9 cellular contexts compared by ENCODE assay signal in the genomic region with DNA sequence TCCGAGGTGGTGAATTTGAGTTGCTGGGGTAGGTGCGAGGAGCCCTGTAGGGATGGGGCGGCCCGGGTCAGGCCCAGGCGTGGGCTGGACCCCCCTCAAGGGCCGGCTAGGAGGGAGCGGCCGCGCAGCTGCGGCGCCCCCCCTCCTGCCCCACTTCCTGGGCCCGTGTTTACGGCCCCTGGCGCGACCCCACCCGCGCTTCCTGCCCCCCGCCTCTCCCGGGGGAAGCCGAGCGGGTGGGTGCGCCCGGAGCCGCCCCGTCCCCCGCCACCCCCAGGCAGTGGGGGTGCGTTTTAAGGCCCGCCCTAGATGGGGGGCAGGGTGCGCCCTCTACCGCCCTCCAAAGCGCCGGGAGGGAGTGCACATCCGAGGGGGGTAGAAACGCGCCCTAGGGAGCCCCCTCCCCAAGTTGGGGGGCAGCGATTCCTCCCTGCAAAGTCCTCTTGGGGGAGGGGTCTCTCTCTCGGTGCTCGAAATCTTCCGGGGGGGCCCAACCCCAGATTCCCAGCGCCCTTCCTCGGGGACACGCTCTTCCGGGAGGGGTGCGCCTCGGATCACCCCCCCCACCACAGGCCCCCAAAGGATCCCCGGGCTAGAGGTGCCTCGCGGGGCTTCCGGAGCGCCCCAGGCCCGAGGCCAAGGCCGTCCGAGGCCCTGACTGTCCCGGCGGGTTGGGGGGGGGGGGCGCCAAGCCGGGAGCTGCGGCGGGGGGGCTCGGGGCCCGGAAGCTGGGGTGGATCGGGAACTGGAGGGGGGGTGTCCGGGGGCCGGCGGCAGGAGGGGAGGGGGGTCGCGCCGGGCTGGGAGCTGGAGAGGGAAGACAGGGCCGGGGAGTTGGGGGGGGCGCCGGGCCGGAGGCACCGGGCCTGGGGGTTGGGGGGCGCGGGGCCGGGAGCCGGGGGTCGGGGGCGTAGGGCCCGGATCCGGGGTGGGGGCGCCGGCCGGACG. TPM values are rescaled to one million over a fixed set of nuclear protein-coding genes. Genes with fewer than 3 reads are reported as not detected.
DNase-seq lines count a peak whose midpoint lies in the region; ATAC-seq and TF ChIP-seq lines count a peak whose summit lies in the region.
"Had no signal": no experiment of that assay in that cellular context is flagged by ENCODE, and none has a peak within 500 bp of the region (broad histone marks: within the 10 kb centered on the region; RNA-seq: fewer than 3 reads in every experiment).

No MANE protein-coding gene starts in this region.

- peaks cover 38% of the 10 kb centered on the region for H3K36me3 ChIP-seq in effector memory CD4-positive, alpha-beta T cell (ENCODE audit: control insufficient read depth, insufficient read depth, low read length)

- peak overlapping the region; percentile 82 for H3K4me3 Mint-ChIP-seq in activated CD4-positive, alpha-beta memory T cell treated with anti-CD3 and anti-CD28 coated beads for 36 hours
- H3K4me3 Mint-ChIP-seq in mesothelial cell of epicardium, result peak overlapping the region; percentile 76

- H3K36me3 Mint-ChIP-seq in activated CD4-positive, alpha-beta memory T cell treated with anti-CD3 and anti-CD28 coated beads for 36 hours, result peaks cover 29% of the 10 kb centered on the region
- H3K36me3 Mint-ChIP-seq in mesothelial cell of epicardium, result peaks cover 8% of the 10 kb centered on the region

- H3K9me3 ChIP-seq in effector memory CD4-positive, alpha-beta T cell (ENCODE audit: control insufficient read depth, low read length), result no peaks in the 10 kb centered on the region

- no peaks in the 10 kb centered on the region for H3K27me3 ChIP-seq in effector memory CD4-positive, alpha-beta T cell (replicated peaks; ENCODE audit: control insufficient read depth, insufficient read depth, low read length, poor library complexity, severe bottlenecking)

- peak overlapping the region; percentile 87 for H3K27ac ChIP-seq in C4-2B
- peak overlapping the region; percentile 74 for H3K27ac ChIP-seq in effector memory CD4-positive, alpha-beta T cell (ENCODE audit: insufficient read depth, low read length, poor library complexity, severe bottlenecking)

- TF ChIP-seq CTCF in C4-2B (conservative IDR thresholded peaks at IDR 0.05) (no peak), mesothelial cell of epicardium (IDR thresholded peaks at IDR 0.05; ENCODE audit: unreplicated experiment) (no peak)

- H3K27ac Mint-ChIP-seq in activated CD4-positive, alpha-beta memory T cell treated with anti-CD3 and anti-CD28 coated beads for 36 hours, result peak overlapping the region; percentile 90
- peak overlapping the region; percentile 87 for H3K27ac Mint-ChIP-seq in mesothelial cell of epicardium

- peak; percentile 72 for DNase-seq in activated CD4-positive, alpha-beta memory T cell treated with anti-CD3 and anti-CD28 coated beads for 36 hours
- peak; percentile 51 to 60 (median 59) for DNase-seq in effector memory CD4-positive, alpha-beta T cell
- DNase-seq in mesothelial cell of epicardium (ENCODE audit: low spot score in 2 of 2, unreplicated experiment in 2 of 2), result no peak
- DNase-seq in stimulated activated CD8-positive, alpha-beta memory T cell treated with anti-CD3 and anti-CD28 coated beads, Interleukin-7, amount 100 ng/mL, for 24 hours (ENCODE audit: low read depth), result peak; percentile 22

- CTCF ChIA-PET in activated CD4-positive, alpha-beta memory T cell treated with anti-CD3 and anti-CD28 coated beads for 36 hours (lab: Charles Lee), result interaction anchor here (0.6 to 1.5 kb wide), 6 partner anchors 14 to 110 kb away, joined by 3 to 7 read pairs (median 4); no protein-coding TSS in a partner anchor

- no peaks in the 10 kb centered on the region for H3K9me3 Mint-ChIP-seq in activated CD4-positive, alpha-beta memory T cell treated with anti-CD3 and anti-CD28 coated beads for 36 hours
- H3K9me3 Mint-ChIP-seq in mesothelial cell of epicardium, result no peaks in the 10 kb centered on the region

- H3K4me3 ChIP-seq in effector memory CD4-positive, alpha-beta T cell (ENCODE audit: insufficient read depth, low read depth, low read length, poor library complexity, severe bottlenecking), result peak overlapping the region; percentile 92

- H3K27me3 Mint-ChIP-seq in activated CD4-positive, alpha-beta memory T cell treated with anti-CD3 and anti-CD28 coated beads for 36 hours, result no peaks in the 10 kb centered on the region
- H3K27me3 Mint-ChIP-seq in mesothelial cell of epicardium (ENCODE audit: low read depth), result no peaks in the 10 kb centered on the region

- H3K4me1 ChIP-seq in effector memory CD4-positive, alpha-beta T cell (ENCODE audit: control insufficient read depth, insufficient read depth, low read length, poor library complexity, severe bottlenecking), result peaks cover 42% of the 10 kb centered on the region

- peaks cover 33% of the 10 kb centered on the region for H3K4me1 Mint-ChIP-seq in activated CD4-positive, alpha-beta memory T cell treated with anti-CD3 and anti-CD28 coated beads for 36 hours (ENCODE audit: low read depth)
- H3K4me1 Mint-ChIP-seq in mesothelial cell of epicardium, result peaks cover 33% of the 10 kb centered on the region

- intact Hi-C loops in activated CD4-positive, alpha-beta memory T cell treated with anti-CD3 and anti-CD28 coated beads for 36 hours (cut with micrococcal nuclease), result loop anchor here (2.0 kb wide), 1 partner anchor 27 kb away; no protein-coding TSS in a partner anchor

- ATAC-seq in HG02885 (IDR thresholded peaks at IDR 0.05; ENCODE audit: poor library complexity, unreplicated experiment) (peak; percentile 39), GM21717 (IDR thresholded peaks at IDR 0.05; ENCODE audit: unreplicated experiment) (no peak), HG03097 (IDR thresholded peaks at IDR 0.05; ENCODE audit: low FRiP score, unreplicated experiment) (no peak)

- POLR2A ChIA-PET in activated CD4-positive, alpha-beta memory T cell treated with anti-CD3 and anti-CD28 coated beads for 36 hours (lab: Charles Lee), result interaction anchor here (1.6 to 1.8 kb wide), 2 partner anchors 9 to 26 kb away, joined by 12 to 14 read pairs; no protein-coding TSS in a partner anchor

RNA-seq across cellular contexts. Expression of gene TLE5, which starts 0.8 kb away (rescaled TPM):
- 100 to 1,000 TPM; 411 to 426 TPM for total RNA-seq in activated CD4-positive, alpha-beta memory T cell treated with anti-CD3 and anti-CD28 coated beads for 36 hours
- total RNA-seq in mesothelial cell of epicardium, result 411 to 417 TPM (median 413 TPM) in 3 replicates

RNA-seq across cellular contexts. Expression of gene TLE2, which starts 32.4 kb away (rescaled TPM):
- total RNA-seq in activated CD4-positive, alpha-beta memory T cell treated with anti-CD3 and anti-CD28 coated beads for 36 hours, result 1 to 10 TPM; 8.5 to 9.9 TPM
- 101 to 103 TPM (median 101 TPM) in 3 replicates for total RNA-seq in mesothelial cell of epicardium
- total RNA-seq: HT1080 had no signal

RNA-seq across cellular contexts. Expression of gene GNA11, which starts 32.7 kb away (rescaled TPM):
- 10 to 100 TPM in 1 of 2 experiments, 1 to 10 TPM in 1; 6.3 to 11.6 TPM for total RNA-seq in activated CD4-positive, alpha-beta memory T cell treated with anti-CD3 and anti-CD28 coated beads for 36 hours
- 35.9 to 40.0 TPM (median 36.3 TPM) in 3 replicates for total RNA-seq in mesothelial cell of epicardium

Comparison
In these comparisons a context has a peak if more than half of its experiments do, and no peak if none do; other contexts are left out.
1. DNase-seq: peak in activated CD4-positive, alpha-beta memory T cell treated with anti-CD3 and anti-CD28 coated beads for 36 hours (single experiment), effector memory CD4-positive, alpha-beta T cell (3 of 3) and stimulated activated CD8-positive, alpha-beta memory T cell treated with anti-CD3 and anti-CD28 coated beads, Interleukin-7, amount 100 ng/mL, for 24 hours (single experiment); none in mesothelial cell of epicardium (0 of 2).